ENCODE assay signal across 8 cellular contexts in genomic region chr17:29722411-29723198, GRCh38.
A peak's percentile ranks its signal among the peaks of the same experiment; 100 is the strongest.
DNase-seq lines count a peak whose midpoint lies in the region; TF ChIP-seq lines count a peak whose summit lies in the region.

No MANE protein-coding gene starts in this region.

- H3K4me3 Mint-ChIP-seq in activated CD4-positive, alpha-beta T cell treated with anti-CD3 and anti-CD28 coated beads, Interleukin-2, amount 10 ng/mL, durations not matched to agents 24 days and 14 days = peak overlapping the region; percentile 56

- TF ChIP-seq CTCF in GM20000 (IDR thresholded peaks at IDR 0.05; ENCODE audit: extremely low read depth, missing control alignments) (no peak), HL-60 (IDR thresholded peaks at IDR 0.05; ENCODE audit: insufficient read depth, low read length) (no peak)

- H3K27ac Mint-ChIP-seq in activated CD4-positive, alpha-beta T cell treated with anti-CD3 and anti-CD28 coated beads, Interleukin-2, amount 10 ng/mL, durations not matched to agents 24 days and 14 days = peak overlapping the region; percentile 74

- DNase-seq in GDM1 (lab: John Stamatoyannopoulos, UW) (peak; percentile 75), GM20000 (ENCODE audit: low spot score) (peak; percentile 73), HL-60 (ENCODE audit: low read depth in 1 of 2, low spot score in 1 of 2) (peak; percentile 85 to 96), fibroblast of peridontal ligament (ENCODE audit: extremely low read depth) (peak; percentile 93), pulmonary artery endothelial cell (ENCODE audit: low read depth, low spot score) (peak; percentile 52), NCI-H1105 (lab: John Stamatoyannopoulos, UW) (no peak), SW 1271 (lab: John Stamatoyannopoulos, UW) (no peak)
- peak; percentile 79 for DNase-seq in activated CD4-positive, alpha-beta T cell treated with anti-CD3 and anti-CD28 coated beads, Interleukin-2, amount 10 ng/mL, durations not matched to agents 24 days and 14 days

- no peak overlapping the region for H3K4me3 ChIP-seq in HL-60 (replicated peaks; ENCODE audit: insufficient read depth, low read length)

- no peaks in the 10 kb centered on the region for H3K27me3 Mint-ChIP-seq in activated CD4-positive, alpha-beta T cell treated with anti-CD3 and anti-CD28 coated beads, Interleukin-2, amount 10 ng/mL, durations not matched to agents 24 days and 14 days

- H3K9me3 Mint-ChIP-seq in activated CD4-positive, alpha-beta T cell treated with anti-CD3 and anti-CD28 coated beads, Interleukin-2, amount 10 ng/mL, durations not matched to agents 24 days and 14 days = no peaks in the 10 kb centered on the region

- no peaks in the 10 kb centered on the region for H3K27me3 ChIP-seq in HL-60 (ENCODE audit: insufficient read depth, poor library complexity, severe bottlenecking)

- H3K4me1 Mint-ChIP-seq in activated CD4-positive, alpha-beta T cell treated with anti-CD3 and anti-CD28 coated beads, Interleukin-2, amount 10 ng/mL, durations not matched to agents 24 days and 14 days = peaks cover 51% of the 10 kb centered on the region

- H3K27ac ChIP-seq in HL-60 (replicated peaks) = peak overlapping the region; percentile 87

- peaks cover 26% of the 10 kb centered on the region for H3K36me3 Mint-ChIP-seq in activated CD4-positive, alpha-beta T cell treated with anti-CD3 and anti-CD28 coated beads, Interleukin-2, amount 10 ng/mL, durations not matched to agents 24 days and 14 days (ENCODE audit: low read depth)

- intact Hi-C loops in activated CD4-positive, alpha-beta T cell treated with anti-CD3 and anti-CD28 coated beads, Interleukin-2, amount 10 ng/mL, durations not matched to agents 24 days and 14 days (cut with micrococcal nuclease) = loop anchor here (2.0 to 5.0 kb wide), 3 partner anchors 16 to 55 kb away; no protein-coding TSS in a partner anchor

Comparison
In these comparisons a context has a peak if more than half of its experiments do, and no peak if none do; other contexts are left out.
1. DNase-seq: peak in GDM1 (single experiment), GM20000 (single experiment), HL-60 (2 of 2), activated CD4-positive, alpha-beta T cell treated with anti-CD3 and anti-CD28 coated beads, Interleukin-2, amount 10 ng/mL, durations not matched to agents 24 days and 14 days (single experiment), fibroblast of peridontal ligament (single experiment) and pulmonary artery endothelial cell (single experiment); none in NCI-H1105 (single experiment) and SW 1271 (0 of 2).